In the genomic region with DNA sequence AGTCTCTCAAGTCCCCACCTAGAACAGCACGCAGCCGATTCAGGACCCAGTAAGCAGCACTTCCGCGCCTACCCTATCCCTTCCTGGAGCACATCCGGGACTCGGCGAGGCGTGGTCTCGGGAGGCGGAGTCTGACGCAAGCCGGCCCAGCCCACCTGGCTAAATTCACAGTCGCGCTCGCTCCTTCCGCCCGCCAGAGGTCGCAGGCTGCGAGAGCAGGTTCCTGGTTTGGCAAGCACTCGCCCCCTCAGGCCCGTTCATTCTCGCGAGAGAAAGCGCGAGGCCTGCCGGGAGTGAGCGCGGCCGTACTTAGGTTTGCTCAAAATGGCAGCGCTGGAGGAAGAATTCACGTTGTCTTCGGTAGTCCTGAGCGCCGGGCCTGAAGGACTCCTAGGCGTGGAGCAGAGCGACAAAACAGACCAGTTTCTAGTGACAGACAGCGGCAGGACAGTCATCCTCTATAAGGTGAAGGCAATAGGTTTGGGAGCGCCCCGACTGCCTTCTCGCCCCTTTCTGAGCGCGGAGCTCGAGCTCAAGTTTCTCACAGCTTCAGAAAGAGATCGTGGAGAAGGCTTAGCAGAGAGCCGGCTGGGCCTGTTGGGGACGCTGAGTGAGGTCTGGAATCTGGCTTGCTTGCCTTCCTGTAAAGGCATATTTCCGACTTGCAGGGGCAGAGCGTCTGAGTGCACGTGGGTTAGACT, we compare ENCODE assay signal across 8 cellular contexts. TPM values are rescaled to one million over a fixed set of nuclear protein-coding genes. Genes with fewer than 3 reads are reported as not detected.
DNase-seq lines count a peak whose midpoint lies in the region; ATAC-seq, FAIRE-seq and TF ChIP-seq lines count a peak whose summit lies in the region.

A gene (plus strand): TSS at position 313 of the 701 bp plus-strand sequence. CDS start 12 bp downstream, at position 325.

- peak; percentile 98 for ATAC-seq in HG02571 (IDR thresholded peaks at IDR 0.05; ENCODE audit: unreplicated experiment)

- peak within 1 kb of the TSS; percentile 100 for H3K9ac ChIP-seq in SK-N-MC (ENCODE audit: insufficient read length)

- TF ChIP-seq CTCF in GM10248 (IDR thresholded peaks at IDR 0.05; ENCODE audit: control extremely low read depth, extremely low read depth, low read depth, missing control alignments) (peak; percentile 95), NB4 (IDR thresholded peaks at IDR 0.05; ENCODE audit: low read depth, low read length) (peak; percentile 76), neutrophil (IDR thresholded peaks at IDR 0.05) (peak; percentile 99)

- CTCF ChIA-PET in GM10248 (lab: Yijun Ruan, JAX), result interaction anchor here (0.7 to 3.1 kb wide), 19 partner anchors 8 to 339 kb away, joined by 3 to 13 read pairs (median 4); no protein-coding TSS in a partner anchor
- CTCF ChIA-PET in activated naive CD4-positive, alpha-beta T cell treated with anti-CD3 and anti-CD28 coated beads, Interleukin-2, amount 10 ng/mL, durations not matched to agents 7 days and 5 days (lab: Charles Lee), result interaction anchor here (0.6 to 2.0 kb wide), 5 partner anchors 9 to 343 kb away, joined by 3 to 6 read pairs (median 4); a partner anchor contains a TSS

- H3K4me1 Mint-ChIP-seq in activated naive CD4-positive, alpha-beta T cell treated with anti-CD3 and anti-CD28 coated beads, Interleukin-2, amount 10 ng/mL, durations not matched to agents 7 days and 5 days, result peaks cover 36% of the 10 kb centered on the region

- peak; percentile 57 for FAIRE-seq in frontal cortex (lab: Jason Lieb, UNC)

- peaks cover 28% of the 10 kb centered on the region for H3K36me3 Mint-ChIP-seq in activated naive CD4-positive, alpha-beta T cell treated with anti-CD3 and anti-CD28 coated beads, Interleukin-2, amount 10 ng/mL, durations not matched to agents 7 days and 5 days

- no peaks in the 10 kb centered on the region for H3K27me3 Mint-ChIP-seq in activated naive CD4-positive, alpha-beta T cell treated with anti-CD3 and anti-CD28 coated beads, Interleukin-2, amount 10 ng/mL, durations not matched to agents 7 days and 5 days

- peak; percentile 99 for TF ChIP-seq POLR2A in NB4 (IDR thresholded peaks at IDR 0.05; ENCODE audit: extremely low read depth, insufficient read length)

- H3K4me1 ChIP-seq in neutrophil (ENCODE audit: control insufficient read depth in 1 of 2, insufficient read depth in 1 of 2, low read depth in 1 of 2, low read length in 1 of 2), result peaks cover 16 to 22% of the 10 kb centered on the region in 2 experiments

- peak within 1 kb of the TSS; percentile 92 for H3K4me3 Mint-ChIP-seq in activated naive CD4-positive, alpha-beta T cell treated with anti-CD3 and anti-CD28 coated beads, Interleukin-2, amount 10 ng/mL, durations not matched to agents 7 days and 5 days

- peaks cover 36% of the 10 kb centered on the region for H3K36me3 ChIP-seq in SK-N-MC (ENCODE audit: insufficient read depth, low read length)
- H3K36me3 ChIP-seq in neutrophil, result peaks cover 15% of the 10 kb centered on the region

- H3K27me3 ChIP-seq in neutrophil, result no peaks in the 10 kb centered on the region

- H3K27ac Mint-ChIP-seq in activated naive CD4-positive, alpha-beta T cell treated with anti-CD3 and anti-CD28 coated beads, Interleukin-2, amount 10 ng/mL, durations not matched to agents 7 days and 5 days, result peak within 1 kb of the TSS; percentile 98

- peaks cover 4% of the 10 kb centered on the region; the same call in 1 of the 2 replicates for H3K9me3 ChIP-seq in SK-N-MC (ENCODE audit: low read depth, low read length)
- no peaks in the 10 kb centered on the region for H3K9me3 ChIP-seq in neutrophil

- H3K4me3 ChIP-seq in NB4 (ENCODE audit: low read depth, low read length) (peak within 1 kb of the TSS; percentile 100), SK-N-MC (peak within 1 kb of the TSS; percentile 93), neutrophil (ENCODE audit: low read depth in 1 of 2, low read length in 1 of 2) (peak within 1 kb of the TSS; percentile 92 to 94)

- H3K27ac ChIP-seq in SK-N-MC, result peak within 1 kb of the TSS; percentile 90
- H3K27ac ChIP-seq in neutrophil, result peak within 1 kb of the TSS; percentile 79
- H3K27ac ChIP-seq in substantia nigra (ENCODE audit: low read depth, low read length, poor library complexity, severe bottlenecking), result peak within 1 kb of the TSS; percentile 86

- peak; percentile 98 for DNase-seq in GM10248 (ENCODE audit: extremely low spot score)
- peak; percentile 99 for DNase-seq in NB4 (ENCODE audit: low read depth)
- peak; percentile 87 for DNase-seq in SK-N-MC (ENCODE audit: low read depth, low spot score)
- peak; percentile 100 for DNase-seq in activated naive CD4-positive, alpha-beta T cell treated with anti-CD3 and anti-CD28 coated beads, Interleukin-2, amount 10 ng/mL, durations not matched to agents 7 days and 5 days
- DNase-seq in frontal cortex (ENCODE audit: low spot score in 2 of 2), result peak; percentile 86 to 98
- peak; percentile 91 to 100 (median 99) for DNase-seq in substantia nigra (lab: John Stamatoyannopoulos, UW)

- POLR2A ChIA-PET in GM10248 (lab: Yijun Ruan, JAX), result interaction anchor here (0.9 kb wide), 1 partner anchor 61 kb away, joined by 10 read pairs; no protein-coding TSS in a partner anchor

- H3K9me3 Mint-ChIP-seq in activated naive CD4-positive, alpha-beta T cell treated with anti-CD3 and anti-CD28 coated beads, Interleukin-2, amount 10 ng/mL, durations not matched to agents 7 days and 5 days, result no peaks in the 10 kb centered on the region

RNA-seq across cellular contexts. Expression of the gene that starts here (rescaled TPM):
- 80.3 TPM for total RNA-seq in frontal cortex

Comparison
In these comparisons a context has a peak if more than half of its experiments do, and no peak if none do; other contexts are left out.
1. Peak in every context shown above with its lines: DNase-seq, ATAC-seq, H3K4me3 ChIP-seq and H3K27ac ChIP-seq.